27 cellular contexts compared by ENCODE assay signal in genomic region chr18:36560187-36560586, GRCh38.
"Had no signal": no experiment of that assay in that cellular context is flagged by ENCODE, and none has a peak within 500 bp of the region (broad histone marks: within the 10 kb centered on the region; RNA-seq: fewer than 3 reads in every experiment).

No MANE protein-coding gene starts in this region.

- H3K36me3 ChIP-seq: ascending aorta, heart left ventricle, left lung, neutrophil, thoracic aorta, uterus had no signal

- H3K9me3 ChIP-seq: ascending aorta, heart left ventricle, left lung, mucosa of descending colon, neutrophil, thoracic aorta, uterus had no signal

- H3K27ac ChIP-seq: ascending aorta, foreskin keratinocyte, left lung, neutrophil, skin epidermis, thoracic aorta, uterus had no signal

- ATAC-seq: foreskin keratinocyte, left lung, mucosa of descending colon, sciatic nerve, T-helper 17 cell had no signal

- H3K9me3 Mint-ChIP-seq: activated CD4-positive, alpha-beta memory T cell treated with anti-CD3 and anti-CD28 coated beads, Interleukin-2, amount 10 ng/mL, durations not matched to agents 7 days and 5 days; activated CD4-positive, alpha-beta T cell treated with anti-CD3 and anti-CD28 coated beads, Interleukin-2, amount 10 ng/mL, durations not matched to agents 24 days and 14 days; activated naive CD4-positive, alpha-beta T cell treated with anti-CD3 and anti-CD28 coated beads, Interleukin-2, amount 10 ng/mL, durations not matched to agents 7 days and 5 days; activated naive CD8-positive, alpha-beta T cell treated with anti-CD3 and anti-CD28 coated beads, Interleukin-2, amount 10 ng/mL, durations not matched to agents 7 days and 5 days; activated T-cell treated with anti-CD3 and anti-CD28 coated beads, Interleukin-2, amount 50 U/mL, for 24 hours; stimulated activated naive CD8-positive, alpha-beta T cell treated with anti-CD3 and anti-CD28 coated beads, Interleukin-15, Interleukin-2, amounts not matched to agents 100 ng/mL and 50 ng/mL, for 24 hours had no signal

- FAIRE-seq: endothelial cell of umbilical vein had no signal

- H3K4me3 ChIP-seq: ascending aorta, heart left ventricle, left lung, mucosa of descending colon, skin epidermis, thoracic aorta, uterus had no signal

- DNase-seq: activated CD4-positive, alpha-beta memory T cell treated with anti-CD3 and anti-CD28 coated beads, Interleukin-2, amount 10 ng/mL, durations not matched to agents 7 days and 5 days; activated CD4-positive, CD25-positive, alpha-beta regulatory T cell treated with anti-CD3 and anti-CD28 coated beads, Interleukin-2, amount 50 U/mL, for 72 hours; activated CD8-positive, alpha-beta memory T cell treated with anti-CD3 and anti-CD28 coated beads, Interleukin-2, amount 50 U/mL, for 48 hours; activated gamma-delta T cell; activated naive CD4-positive, alpha-beta T cell treated with anti-CD3 and anti-CD28 coated beads, Interleukin-2, amount 10 ng/mL, durations not matched to agents 7 days and 5 days; activated naive CD8-positive, alpha-beta T cell treated with anti-CD3 and anti-CD28 coated beads, Interleukin-2, amount 10 ng/mL, durations not matched to agents 7 days and 5 days; activated T-cell treated with anti-CD3 and anti-CD28 coated beads, Interleukin-2, amount 50 U/mL, for 24 hours; central memory CD4-positive, alpha-beta T cell; foreskin keratinocyte; heart left ventricle; left lung; mucosa of descending colon; stimulated activated CD4-positive, alpha-beta T cell treated with anti-CD3 and anti-CD28 coated beads, Interleukin-12 subunit alpha, Interleukin-12 subunit beta, amount 100 ng/mL, for 4 hours; stimulated activated CD4-positive, alpha-beta T cell treated with anti-CD3 and anti-CD28 coated beads, Interleukin-4, amount 100 ng/mL, for 1 hour; T-helper 17 cell; T1000; trophoblast cell; uterus had no signal

- H3K4me3 Mint-ChIP-seq: activated CD4-positive, alpha-beta memory T cell treated with anti-CD3 and anti-CD28 coated beads, Interleukin-2, amount 10 ng/mL, durations not matched to agents 7 days and 5 days; activated CD4-positive, alpha-beta T cell treated with anti-CD3 and anti-CD28 coated beads, Interleukin-2, amount 10 ng/mL, durations not matched to agents 24 days and 14 days; activated naive CD4-positive, alpha-beta T cell treated with anti-CD3 and anti-CD28 coated beads, Interleukin-2, amount 10 ng/mL, durations not matched to agents 7 days and 5 days; activated naive CD8-positive, alpha-beta T cell treated with anti-CD3 and anti-CD28 coated beads, Interleukin-2, amount 10 ng/mL, durations not matched to agents 7 days and 5 days; activated T-cell treated with anti-CD3 and anti-CD28 coated beads, Interleukin-2, amount 50 U/mL, for 24 hours; brain; stimulated activated naive CD8-positive, alpha-beta T cell treated with anti-CD3 and anti-CD28 coated beads, Interleukin-15, Interleukin-2, amounts not matched to agents 100 ng/mL and 50 ng/mL, for 24 hours; T-helper 17 cell had no signal

- H3K4me1 ChIP-seq: foreskin keratinocyte, left lung, uterus had no signal

- H3K27ac Mint-ChIP-seq: activated CD4-positive, alpha-beta memory T cell treated with anti-CD3 and anti-CD28 coated beads, Interleukin-2, amount 10 ng/mL, durations not matched to agents 7 days and 5 days; activated CD4-positive, alpha-beta T cell treated with anti-CD3 and anti-CD28 coated beads, Interleukin-2, amount 10 ng/mL, durations not matched to agents 24 days and 14 days; activated naive CD4-positive, alpha-beta T cell treated with anti-CD3 and anti-CD28 coated beads, Interleukin-2, amount 10 ng/mL, durations not matched to agents 7 days and 5 days; activated naive CD8-positive, alpha-beta T cell treated with anti-CD3 and anti-CD28 coated beads, Interleukin-2, amount 10 ng/mL, durations not matched to agents 7 days and 5 days; activated T-cell treated with anti-CD3 and anti-CD28 coated beads, Interleukin-2, amount 50 U/mL, for 24 hours; stimulated activated naive CD8-positive, alpha-beta T cell treated with anti-CD3 and anti-CD28 coated beads, Interleukin-15, Interleukin-2, amounts not matched to agents 100 ng/mL and 50 ng/mL, for 24 hours; T-helper 17 cell had no signal

- H3K27me3 Mint-ChIP-seq: activated CD4-positive, alpha-beta T cell treated with anti-CD3 and anti-CD28 coated beads, Interleukin-2, amount 10 ng/mL, durations not matched to agents 24 days and 14 days had no signal

- H3K4me1 Mint-ChIP-seq: activated CD4-positive, alpha-beta memory T cell treated with anti-CD3 and anti-CD28 coated beads, Interleukin-2, amount 10 ng/mL, durations not matched to agents 7 days and 5 days; activated CD4-positive, alpha-beta T cell treated with anti-CD3 and anti-CD28 coated beads, Interleukin-2, amount 10 ng/mL, durations not matched to agents 24 days and 14 days; activated naive CD4-positive, alpha-beta T cell treated with anti-CD3 and anti-CD28 coated beads, Interleukin-2, amount 10 ng/mL, durations not matched to agents 7 days and 5 days; activated naive CD8-positive, alpha-beta T cell treated with anti-CD3 and anti-CD28 coated beads, Interleukin-2, amount 10 ng/mL, durations not matched to agents 7 days and 5 days; T-helper 17 cell had no signal

- H3K36me3 Mint-ChIP-seq: activated naive CD4-positive, alpha-beta T cell treated with anti-CD3 and anti-CD28 coated beads, Interleukin-2, amount 10 ng/mL, durations not matched to agents 7 days and 5 days; activated naive CD8-positive, alpha-beta T cell treated with anti-CD3 and anti-CD28 coated beads, Interleukin-2, amount 10 ng/mL, durations not matched to agents 7 days and 5 days had no signal

- H3K27me3 ChIP-seq: ascending aorta, foreskin keratinocyte, heart left ventricle, neutrophil, uterus had no signal
